In genomic region chr14:104826197-104826857, GRCh38 we compare ENCODE assay signal across 8 cellular contexts. TPM values are rescaled to one million over a fixed set of nuclear protein-coding genes. Genes with fewer than 3 reads are reported as not detected.
DNase-seq lines count a peak whose midpoint lies in the region; ATAC-seq and TF ChIP-seq lines count a peak whose summit lies in the region.

No MANE protein-coding gene starts in this region.

- peak overlapping the region; percentile 82 for H3K4me3 Mint-ChIP-seq in activated naive CD8-positive, alpha-beta T cell treated with anti-CD3 and anti-CD28 coated beads, Interleukin-2, amount 10 ng/mL, durations not matched to agents 7 days and 5 days

- TF ChIP-seq EP300 in upper lobe of left lung (IDR thresholded peaks at IDR 0.05): no peak

- no peaks in the 10 kb centered on the region for H3K36me3 Mint-ChIP-seq in activated naive CD8-positive, alpha-beta T cell treated with anti-CD3 and anti-CD28 coated beads, Interleukin-2, amount 10 ng/mL, durations not matched to agents 7 days and 5 days

- 1% methylated on average over 38 to 53 of the region's 54 CpGs for WGBS in heart right ventricle, 2 donors
- 0% methylated on average over 4 to 10 of the region's 54 CpGs for WGBS in upper lobe of left lung, 2 donors

- H3K4me3 ChIP-seq in heart right ventricle (peak overlapping the region; percentile 41 to 82 (median 65)), upper lobe of left lung (peak overlapping the region; percentile 45 to 64 (median 58))

- DNase-seq in DMS53 treated with DMSO at 0.1 percent for 48 hours (lab: John Stamatoyannopoulos, UW; ENCODE audit: unreplicated experiment) (peak; percentile 35), H4 (ENCODE audit: low spot score) (peak; percentile 65), NAMALWA (ENCODE audit: low spot score) (peak; percentile 79), SW 1271 (lab: John Stamatoyannopoulos, UW) (peak; percentile 61 to 80), heart right ventricle (peak; percentile 90 to 95), posterior cingulate gyrus (peak; percentile 79 to 98 (median 90)), upper lobe of left lung (peak; percentile 92 to 100)
- peak; percentile 99 for DNase-seq in activated naive CD8-positive, alpha-beta T cell treated with anti-CD3 and anti-CD28 coated beads, Interleukin-2, amount 10 ng/mL, durations not matched to agents 7 days and 5 days

- TF ChIP-seq POLR2A in upper lobe of left lung (IDR thresholded peaks at IDR 0.05): peak in 1 of 4 donors; percentile 10

- peaks cover 27% of the 10 kb centered on the region for H3K27me3 Mint-ChIP-seq in activated naive CD8-positive, alpha-beta T cell treated with anti-CD3 and anti-CD28 coated beads, Interleukin-2, amount 10 ng/mL, durations not matched to agents 7 days and 5 days

- POLR2A ChIA-PET in activated naive CD8-positive, alpha-beta T cell treated with anti-CD3 and anti-CD28 coated beads, Interleukin-2, amount 10 ng/mL, durations not matched to agents 7 days and 5 days (lab: Charles Lee): interaction anchor here (0.8 to 2.4 kb wide), 5 partner anchors 25 to 74 kb away, joined by 3 to 10 read pairs (median 6); partner anchors contain the start of genes AKT1, SIVA1 and ZBTB42

- H3K36me3 ChIP-seq in heart right ventricle: no peaks in the 10 kb centered on the region
- H3K36me3 ChIP-seq in upper lobe of left lung: no peaks in the 10 kb centered on the region

- peak; percentile 71 to 97 (median 89) for TF ChIP-seq CTCF in heart right ventricle (IDR thresholded peaks at IDR 0.05)
- TF ChIP-seq CTCF in upper lobe of left lung (IDR thresholded peaks at IDR 0.05): peak; percentile 88 to 97 (median 92)

- peak overlapping the region in 7 of 10 donors; percentile 22 to 60 (median 41) for H3K27ac ChIP-seq in heart right ventricle
- peak overlapping the region; percentile 9 to 76 (median 58) for H3K27ac ChIP-seq in upper lobe of left lung

- H3K9me3 ChIP-seq in heart right ventricle (no peaks in the 10 kb centered on the region), upper lobe of left lung (no peaks in the 10 kb centered on the region)

- H3K4me1 ChIP-seq in heart right ventricle (peaks cover 0 to 25% (median 22%) of the 10 kb centered on the region in 9 donors), upper lobe of left lung (peaks cover 19 to 25% (median 21%) of the 10 kb centered on the region in 4 donors)

- intact Hi-C loops in heart right ventricle (cut with DNase I) (loop anchor here in 4 of 10 donors (1.0 kb wide), 1 partner anchor 58 kb away; no protein-coding TSS in a partner anchor), posterior cingulate gyrus (cut with DNase I) (loop anchor here (1.0 to 5.0 kb wide), 2 partner anchors 36 to 58 kb away; no protein-coding TSS in a partner anchor)

- peaks cover 6% of the 10 kb centered on the region for H3K9me3 Mint-ChIP-seq in activated naive CD8-positive, alpha-beta T cell treated with anti-CD3 and anti-CD28 coated beads, Interleukin-2, amount 10 ng/mL, durations not matched to agents 7 days and 5 days

- H3K27me3 ChIP-seq in heart right ventricle: peaks cover 0 to 27% (median 0%) of the 10 kb centered on the region in 7 donors
- H3K27me3 ChIP-seq in upper lobe of left lung: no peaks in the 10 kb centered on the region

- H3K4me1 Mint-ChIP-seq in activated naive CD8-positive, alpha-beta T cell treated with anti-CD3 and anti-CD28 coated beads, Interleukin-2, amount 10 ng/mL, durations not matched to agents 7 days and 5 days: peaks cover 8% of the 10 kb centered on the region

- no peak overlapping the region for H3K27ac Mint-ChIP-seq in activated naive CD8-positive, alpha-beta T cell treated with anti-CD3 and anti-CD28 coated beads, Interleukin-2, amount 10 ng/mL, durations not matched to agents 7 days and 5 days

- ATAC-seq in activated naive CD8-positive, alpha-beta T cell treated with anti-CD3 and anti-CD28 coated beads, Interleukin-2, amount 10 ng/mL, durations not matched to agents 7 days and 5 days (ENCODE audit: low read depth): peak; percentile 91
- ATAC-seq in heart right ventricle (peak; percentile 90 to 95 (median 92)), upper lobe of left lung (ENCODE audit: low FRiP score in 2 of 2) (peak; percentile 93 to 97)

RNA-seq across cellular contexts. Expression of gene ZBTB42, which starts 25.4 kb away (rescaled TPM):
- total RNA-seq in H4 (2014; rRNA removed; shearing (Covaris generic)): 0.83 and 2.9 TPM in 2 replicates
- total RNA-seq in activated naive CD8-positive, alpha-beta T cell treated with anti-CD3 and anti-CD28 coated beads, Interleukin-2, amount 10 ng/mL, durations not matched to agents 7 days and 5 days: 1 to 10 TPM; 6.7 to 6.9 TPM
- 1 to 10 TPM; 4.3 to 9.2 (median 6.9) TPM for total RNA-seq in heart right ventricle
- polyA plus RNA-seq in heart right ventricle: 1 to 10 TPM; 1.8 to 5.9 TPM
- 10 to 100 TPM; 13.9 to 24.8 (median 20.9) TPM for total RNA-seq in upper lobe of left lung

RNA-seq across cellular contexts. Expression of gene AKT1, which starts 30.8 kb away (rescaled TPM):
- 86.5 and 127 TPM in 2 replicates for total RNA-seq in H4 (2014; rRNA removed; shearing (Covaris generic))
- total RNA-seq in activated naive CD8-positive, alpha-beta T cell treated with anti-CD3 and anti-CD28 coated beads, Interleukin-2, amount 10 ng/mL, durations not matched to agents 7 days and 5 days: 100 to 1,000 TPM; 178 to 181 TPM
- 100 to 1,000 TPM in 9 of 10 donors, 10 to 100 TPM in 1; 98.1 to 152 (median 141) TPM for total RNA-seq in heart right ventricle
- 100 to 1,000 TPM in 1 of 2 donors, 10 to 100 TPM in 1; 95.7 to 112 TPM for polyA plus RNA-seq in heart right ventricle
- 100 to 1,000 TPM; 122 to 283 (median 191) TPM for total RNA-seq in upper lobe of left lung

RNA-seq across cellular contexts. Expression of gene CEP170B, which starts 38.7 kb away (rescaled TPM):
- total RNA-seq in H4 (2014; rRNA removed; shearing (Covaris generic)): 3.5 and 5.2 TPM in 2 replicates
- total RNA-seq in activated naive CD8-positive, alpha-beta T cell treated with anti-CD3 and anti-CD28 coated beads, Interleukin-2, amount 10 ng/mL, durations not matched to agents 7 days and 5 days: 1 to 10 TPM; 5.7 to 6.3 TPM
- 10 to 100 TPM in 9 of 10 donors, 1 to 10 TPM in 1; 8.3 to 13.6 (median 12.3) TPM for total RNA-seq in heart right ventricle
- 1 to 10 TPM; 6.8 to 9.1 TPM for polyA plus RNA-seq in heart right ventricle
- total RNA-seq in upper lobe of left lung: 10 to 100 TPM; 24.2 to 57.8 (median 35.6) TPM

Comparison
In these comparisons a context has a peak if more than half of its experiments do, and no peak if none do; other contexts are left out.
1. Peak in every context shown above with its lines: DNase-seq, ATAC-seq, H3K4me3 ChIP-seq and H3K27ac ChIP-seq.
2. DNase-seq: peak in every context shown above with its lines; median percentile 99 in activated naive CD8-positive, alpha-beta T cell treated with anti-CD3 and anti-CD28 coated beads, Interleukin-2, amount 10 ng/mL, durations not matched to agents 7 days and 5 days; 96 in upper lobe of left lung; 92 in heart right ventricle; 90 in posterior cingulate gyrus; 79 in NAMALWA; 70 in SW 1271; 65 in H4; 35 in DMS53 treated with DMSO at 0.1 percent for 48 hours.